ENCODE assay signal across 13 cellular contexts in the genomic region with DNA sequence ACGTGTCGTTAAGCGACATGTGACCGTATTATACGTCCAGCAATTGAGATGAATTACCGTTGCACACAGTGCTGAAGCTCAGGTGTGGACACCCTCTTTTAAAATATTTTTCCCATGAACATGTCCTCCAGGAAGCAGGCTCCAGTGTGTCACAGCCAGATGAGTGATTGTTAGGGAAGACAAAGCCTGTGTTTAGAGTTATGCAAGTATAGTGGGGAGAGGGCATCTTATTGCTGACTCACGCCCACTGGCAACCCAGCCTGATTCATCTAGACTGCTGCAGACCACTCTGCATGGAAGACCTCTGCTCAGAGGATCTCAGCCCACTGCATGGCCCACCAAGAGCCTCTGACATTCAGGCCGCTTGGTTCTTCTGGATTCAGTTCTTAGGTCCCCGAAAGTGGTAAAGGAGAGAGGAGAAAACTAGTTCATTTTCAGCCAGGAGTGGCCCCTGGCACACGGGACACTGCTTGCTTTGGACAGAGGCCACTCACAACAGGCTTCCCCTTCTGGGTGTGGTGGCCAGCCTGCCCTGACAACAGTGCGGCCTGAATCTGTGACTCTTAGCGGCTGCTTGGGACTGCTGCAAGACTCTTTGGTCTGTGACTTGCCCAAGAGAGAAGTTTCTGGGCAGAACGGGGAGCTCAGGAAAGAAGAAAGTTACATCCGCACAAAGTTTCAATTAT.
DNase-seq lines count a peak whose midpoint lies in the region; ATAC-seq, FAIRE-seq and TF ChIP-seq lines count a peak whose summit lies in the region.
"Had no signal": no experiment of that assay in that cellular context is flagged by ENCODE, and none has a peak within 500 bp of the region (broad histone marks: within the 10 kb centered on the region; RNA-seq: fewer than 3 reads in every experiment).

No MANE protein-coding gene starts in this region.

- peak overlapping the region; percentile 57 to 69; a peak in 5 of 6 replicates for H3K27ac ChIP-seq in A549
- no peak overlapping the region for H3K27ac ChIP-seq in astrocyte (ENCODE audit: low read depth, low read length)
- peak overlapping the region; percentile 67 for H3K27ac ChIP-seq in hepatocyte
- H3K27ac ChIP-seq in trophoblast cell (ENCODE audit: low read depth, low read length): peak overlapping the region; percentile 5

- H3K4me3 Mint-ChIP-seq in astrocyte (ENCODE audit: unreplicated experiment): no peak overlapping the region
- no peak overlapping the region for H3K4me3 Mint-ChIP-seq in stimulated activated effector memory CD8-positive, alpha-beta T cell treated with anti-CD3 and anti-CD28 coated beads, Interleukin-12 subunit alpha, Interleukin-12 subunit beta, amount 100 ng/mL, for 72 hours
- H3K4me3 Mint-ChIP-seq: immature natural killer cell; stimulated activated naive CD8-positive, alpha-beta T cell treated with anti-CD3 and anti-CD28 coated beads, Interleukin-15, Interleukin-2, amounts not matched to agents 100 ng/mL and 50 ng/mL, for 24 hours had no signal

- H3K27ac Mint-ChIP-seq in astrocyte (ENCODE audit: unreplicated experiment): no peak overlapping the region
- H3K27ac Mint-ChIP-seq in stimulated activated effector memory CD8-positive, alpha-beta T cell treated with anti-CD3 and anti-CD28 coated beads, Interleukin-12 subunit alpha, Interleukin-12 subunit beta, amount 100 ng/mL, for 72 hours: no peak overlapping the region
- H3K27ac Mint-ChIP-seq: activated T-helper 2 cell treated with anti-CD3 and anti-CD28 coated beads, Interferon-gamma antibody, Interleukin-2, Interleukin-4, amounts not matched to agents 10 μg/mL and 5 μg/mL and 100 μg/mL, durations not matched to agents 14 hours and 24 hours and 36 hours; immature natural killer cell; stimulated activated naive CD8-positive, alpha-beta T cell treated with anti-CD3 and anti-CD28 coated beads, Interleukin-15, Interleukin-2, amounts not matched to agents 100 ng/mL and 50 ng/mL, for 24 hours had no signal

- H2BK120ac ChIP-seq in trophoblast cell (ENCODE audit: insufficient read depth, low read length, poor library complexity): peak overlapping the region; percentile 9

- peaks cover 18% of the 10 kb centered on the region for H3K4me1 Mint-ChIP-seq in astrocyte (ENCODE audit: low read depth, unreplicated experiment)
- H3K4me1 Mint-ChIP-seq in stimulated activated effector memory CD8-positive, alpha-beta T cell treated with anti-CD3 and anti-CD28 coated beads, Interleukin-12 subunit alpha, Interleukin-12 subunit beta, amount 100 ng/mL, for 72 hours: no peaks in the 10 kb centered on the region
- H3K4me1 Mint-ChIP-seq: immature natural killer cell had no signal

- 79% methylated on average over 14 of the region's 14 CpGs for WGBS in A549 (ENCODE audit: missing lambda C conversion rate)
- WGBS in hepatocyte (ENCODE audit: low lambda C conversion rate, missing lambda C conversion rate): 94% methylated on average over 14 of the region's 14 CpGs
- WGBS in trophoblast cell (ENCODE audit: extremely low coverage, insufficient coverage, insufficient read length): no CpG with 5 or more reads among the region's 14 CpGs

- H3K4me3 ChIP-seq in A549 (no peak overlapping the region), astrocyte (ENCODE audit: insufficient read depth, low read depth, low read length) (no peak overlapping the region), hepatocyte (no peak overlapping the region), trophoblast cell (ENCODE audit: low read depth, low read length) (no peak overlapping the region)

- H3K36me3 ChIP-seq in astrocyte (ENCODE audit: insufficient read depth, low read length) (no peaks in the 10 kb centered on the region), hepatocyte (replicated peaks; ENCODE audit: insufficient read depth, low read depth) (no peaks in the 10 kb centered on the region), trophoblast cell (ENCODE audit: control insufficient read depth in 1 of 2, insufficient read depth in 2 of 2, low read length in 2 of 2) (peaks cover 1 to 4% of the 10 kb centered on the region in 2 experiments)

- TF ChIP-seq CTCF in A549 (IDR thresholded peaks at IDR 0.05) (no peak), astrocyte (IDR thresholded peaks at IDR 0.05; ENCODE audit: insufficient read depth, low read depth, low read length) (no peak), hepatocyte (IDR thresholded peaks at IDR 0.05; ENCODE audit: poor library complexity) (no peak)

- H2BK5ac ChIP-seq in trophoblast cell (ENCODE audit: low read depth, low read length, poor library complexity): no peak overlapping the region

- H3K79me1 ChIP-seq in trophoblast cell (ENCODE audit: low read length): peaks cover 22% of the 10 kb centered on the region

- H3K36me3 Mint-ChIP-seq in astrocyte (ENCODE audit: low read depth, unreplicated experiment): no peaks in the 10 kb centered on the region
- H3K36me3 Mint-ChIP-seq in stimulated activated effector memory CD8-positive, alpha-beta T cell treated with anti-CD3 and anti-CD28 coated beads, Interleukin-12 subunit alpha, Interleukin-12 subunit beta, amount 100 ng/mL, for 72 hours: no peaks in the 10 kb centered on the region

- H2BK12ac ChIP-seq in trophoblast cell (ENCODE audit: low read length): peak overlapping the region; percentile 47

- POLR2A ChIA-PET in A549 (lab: Yijun Ruan, JAX): no interaction called here

- H3K9ac ChIP-seq in astrocyte (ENCODE audit: low read length) (no peak overlapping the region), trophoblast cell (ENCODE audit: low read length) (no peak overlapping the region)

- H3K27me3 Mint-ChIP-seq in astrocyte (ENCODE audit: low read depth, unreplicated experiment): no peaks in the 10 kb centered on the region
- H3K27me3 Mint-ChIP-seq: stimulated activated naive CD8-positive, alpha-beta T cell treated with anti-CD3 and anti-CD28 coated beads, Interleukin-15, Interleukin-2, amounts not matched to agents 100 ng/mL and 50 ng/mL, for 24 hours had no signal

- H3K9me3 Mint-ChIP-seq in astrocyte (ENCODE audit: unreplicated experiment): peaks cover 20% of the 10 kb centered on the region
- H3K9me3 Mint-ChIP-seq in stimulated activated effector memory CD8-positive, alpha-beta T cell treated with anti-CD3 and anti-CD28 coated beads, Interleukin-12 subunit alpha, Interleukin-12 subunit beta, amount 100 ng/mL, for 72 hours: peaks cover 9% of the 10 kb centered on the region

- H2AFZ ChIP-seq in astrocyte (ENCODE audit: low read depth, low read length) (no peak overlapping the region), hepatocyte (no peak overlapping the region), trophoblast cell (ENCODE audit: insufficient read depth, low read length, poor library complexity) (no peak overlapping the region)

- H4K20me1 ChIP-seq in astrocyte (ENCODE audit: insufficient read depth, low read length) (no peaks in the 10 kb centered on the region), hepatocyte (ENCODE audit: insufficient read depth, poor library complexity, severe bottlenecking) (no peaks in the 10 kb centered on the region)

- H4K8ac ChIP-seq in trophoblast cell (ENCODE audit: low read depth, low read length): peak overlapping the region; percentile 59

- H3K14ac ChIP-seq in trophoblast cell (ENCODE audit: low read length): peak overlapping the region; percentile 12

- no peak for TF ChIP-seq EP300 in A549 (IDR thresholded peaks at IDR 0.05)

- TF ChIP-seq POLR2A in A549 (IDR thresholded peaks at IDR 0.05; ENCODE audit: low read length): no peak

- H3K27me3 ChIP-seq in astrocyte (ENCODE audit: insufficient read depth, low read length) (no peaks in the 10 kb centered on the region), hepatocyte (no peaks in the 10 kb centered on the region), trophoblast cell (ENCODE audit: insufficient read depth, low read length) (no peaks in the 10 kb centered on the region)

- H3K4ac ChIP-seq in trophoblast cell (ENCODE audit: low read depth, low read length): no peak overlapping the region

- H4K12ac ChIP-seq in trophoblast cell (ENCODE audit: low read depth, low read length): no peak overlapping the region

- no peak for TF ChIP-seq RAD21 in A549 (conservative IDR thresholded peaks at IDR 0.05 in 1 of 2, IDR thresholded peaks at IDR 0.05 in 1 of 2)

- ATAC-seq in A549 (peak in 1 of 2 experiments; percentile 30; a peak in 2 of 6 replicates), GM18873 (IDR thresholded peaks at IDR 0.05; ENCODE audit: low FRiP score, unreplicated experiment) (no peak)
- ATAC-seq in stimulated activated effector memory CD8-positive, alpha-beta T cell treated with anti-CD3 and anti-CD28 coated beads, Interleukin-12 subunit alpha, Interleukin-12 subunit beta, amount 100 ng/mL, for 72 hours: no peak

- H3K9me2 ChIP-seq in hepatocyte (replicated peaks; ENCODE audit: insufficient read depth): no peaks in the 10 kb centered on the region

- peak overlapping the region; percentile 6 for H2AK5ac ChIP-seq in trophoblast cell (ENCODE audit: low read length)

- H3K18ac ChIP-seq in trophoblast cell (ENCODE audit: low read length): peak overlapping the region; percentile 7

- DNase-seq in A549 (ENCODE audit: low read depth in 1 of 2, low spot score in 1 of 2) (peak in 1 of 2 experiments; percentile 29), astrocyte (ENCODE audit: low read depth) (peak; percentile 67), hepatocyte (ENCODE audit: low spot score) (no peak), trophoblast cell (no peak), KG1 (lab: John Stamatoyannopoulos, UW) (no peak), NCI-H2196 (lab: John Stamatoyannopoulos, UW; ENCODE audit: unreplicated experiment) (no peak)
- DNase-seq in stimulated activated effector memory CD8-positive, alpha-beta T cell treated with anti-CD3 and anti-CD28 coated beads, Interleukin-12 subunit alpha, Interleukin-12 subunit beta, amount 100 ng/mL, for 72 hours (ENCODE audit: low spot score in 2 of 2): no peak
- DNase-seq: effector CD8-positive, alpha-beta T cell; immature natural killer cell; NCI-H187 had no signal

- H3K9me3 ChIP-seq in A549: peaks cover 36% of the 10 kb centered on the region
- no peaks in the 10 kb centered on the region for H3K9me3 ChIP-seq in astrocyte (ENCODE audit: insufficient read depth, low read depth, low read length)
- H3K9me3 ChIP-seq in hepatocyte (ENCODE audit: low read depth): peaks cover 10% of the 10 kb centered on the region
- H3K9me3 ChIP-seq in trophoblast cell (ENCODE audit: insufficient read depth, low read depth, low read length): peaks cover 2% of the 10 kb centered on the region

- CTCF ChIA-PET in A549 (lab: Yijun Ruan, JAX): interaction anchor here (1.3 kb wide), 1 partner anchor 37 kb away, joined by 3 read pairs; no protein-coding TSS in a partner anchor

- FAIRE-seq in A549 (lab: Jason Lieb, UNC) (no peak), astrocyte (lab: Jason Lieb, UNC) (no peak)

- H3K4me2 ChIP-seq in A549 (no peak overlapping the region), astrocyte (ENCODE audit: low read length) (no peak overlapping the region), hepatocyte (no peak overlapping the region), trophoblast cell (ENCODE audit: low read length) (no peak overlapping the region)

- H3K23ac ChIP-seq in trophoblast cell (ENCODE audit: low read length): no peak overlapping the region

- peak overlapping the region; percentile 28 for H4K91ac ChIP-seq in trophoblast cell (ENCODE audit: low read depth, low read length)

- H3K79me2 ChIP-seq in astrocyte (ENCODE audit: insufficient read depth, low read length) (no peaks in the 10 kb centered on the region), hepatocyte (no peaks in the 10 kb centered on the region), trophoblast cell (ENCODE audit: control insufficient read depth, insufficient read depth, low read length, poor library complexity) (peaks cover 7% of the 10 kb centered on the region)

- peaks cover 19% of the 10 kb centered on the region for H3K4me1 ChIP-seq in A549
- H3K4me1 ChIP-seq in astrocyte (ENCODE audit: insufficient read depth, low read length): peaks cover 8% of the 10 kb centered on the region
- H3K4me1 ChIP-seq in hepatocyte (ENCODE audit: insufficient read depth): peaks cover 21% of the 10 kb centered on the region
- peaks cover 20 to 22% of the 10 kb centered on the region in 2 experiments for H3K4me1 ChIP-seq in trophoblast cell (ENCODE audit: control insufficient read depth in 1 of 2, insufficient read depth in 2 of 2, low read length in 2 of 2)
